8 cellular contexts compared by ENCODE assay signal in genomic region chr3:159260049-159260662, GRCh38.
DNase-seq lines count a peak whose midpoint lies in the region; ATAC-seq, FAIRE-seq and TF ChIP-seq lines count a peak whose summit lies in the region.

No MANE protein-coding gene starts in this region.

- H3K9ac ChIP-seq in GM12878 (ENCODE audit: control insufficient read depth, insufficient read depth, low read length), result no peak overlapping the region

- POLR2A ChIA-PET in GM12878 (lab: Charles Lee), result no interaction called here

- CTCF ChIA-PET in GM12878 (lab: Yijun Ruan, JAX), result interaction anchor here (0.6 to 7.5 kb wide), 36 partner anchors 8 to 605 kb away, joined by 3 to 141 read pairs (median 4); no protein-coding TSS in a partner anchor

- intact Hi-C loops in GM12878 (cut with micrococcal nuclease; ENCODE audit: unreplicated experiment), result loop anchor here (1.0 to 10.0 kb wide), 4 partner anchors 130 to 745 kb away; no protein-coding TSS in a partner anchor

- in situ Hi-C loops in GM12878 (cut with MboI), result no loop called here

- H3K27me3 ChIP-seq in GM12878 (replicated peaks in 1 of 2; ENCODE audit: control insufficient read depth in 2 of 2, insufficient read depth in 2 of 2, low read length in 1 of 2), result no peaks in the 10 kb centered on the region; a peak in 1 of 4 replicates

- no peaks in the 10 kb centered on the region for H3K9me3 ChIP-seq in GM12878 (replicated peaks; ENCODE audit: control insufficient read depth, insufficient read depth, low read length)

- peak; percentile 61 for TF ChIP-seq CTCF in GM12873 (IDR thresholded peaks at IDR 0.05; ENCODE audit: insufficient read depth, low read depth, low read length, missing control alignments)
- peak; percentile 50 to 70 (median 59); a peak in 5 of 6 replicates for TF ChIP-seq CTCF in GM12878 (IDR thresholded peaks at IDR 0.05 in 2 of 3, conservative IDR thresholded peaks at IDR 0.05 in 1 of 3; ENCODE audit: control insufficient read depth in 2 of 3, extremely low read depth in 1 of 3, insufficient read depth in 1 of 3, low read depth in 3 of 3, low read length in 3 of 3)

- FAIRE-seq in GM12878 (lab: Jason Lieb, UNC), result peak; percentile 31

- peak; percentile 58 for DNase-seq in AG08395 (ENCODE audit: low spot score)
- DNase-seq in NOMO-1 treated with DMSO at 0.1 percent for 48 hours (lab: John Stamatoyannopoulos, UW; ENCODE audit: unreplicated experiment), result peak; percentile 66
- no peak for DNase-seq in GM12878 (ENCODE audit: low read depth, low spot score)
- peak; percentile 86 for DNase-seq in inferior parietal cortex (ENCODE audit: extremely low spot score)
- DNase-seq in stimulated activated CD4-positive, alpha-beta T cell treated with anti-CD3 and anti-CD28 coated beads, TNF-alpha, amount 100 ng/mL, for 48 hours (ENCODE audit: low read depth in 3 of 3), result peak in 2 of 3 donors; percentile 4 to 12
- DNase-seq in NCI-H187 treated with DMSO at 0.1 percent for 48 hours (lab: John Stamatoyannopoulos, UW), result no peak

- no peaks in the 10 kb centered on the region for H3K79me2 ChIP-seq in GM12878 (ENCODE audit: control insufficient read depth, insufficient read depth, low read length)

- H3K36me3 ChIP-seq in GM12878 (ENCODE audit: control insufficient read depth in 2 of 2, insufficient read depth in 2 of 2, low read length in 1 of 2), result no peaks in the 10 kb centered on the region

- no peak overlapping the region for H3K4me2 ChIP-seq in GM12878 (ENCODE audit: control insufficient read depth, insufficient read depth)

- no peak for TF ChIP-seq POLR2A in GM12878 (IDR thresholded peaks at IDR 0.05; ENCODE audit: low read depth, low read length)

- no peaks in the 10 kb centered on the region for H3K4me1 ChIP-seq in GM12878 (ENCODE audit: control insufficient read depth, insufficient read depth, low read length)

- no peak overlapping the region for H2AFZ ChIP-seq in GM12878 (ENCODE audit: control insufficient read depth, low read depth, low read length)

- ATAC-seq in HG03460 (IDR thresholded peaks at IDR 0.05; ENCODE audit: unreplicated experiment) (peak; percentile 66), GM12878 (peak; percentile 79)

- no peak overlapping the region for H3K27ac ChIP-seq in GM12878 (ENCODE audit: control insufficient read depth, insufficient read depth)

- RAD21 ChIA-PET in GM12878 (lab: Charles Lee; ENCODE audit: unreplicated experiment), result interaction anchor here (0.8 to 6.5 kb wide), 8 partner anchors 130 to 477 kb away, joined by 3 to 62 read pairs (median 4); no protein-coding TSS in a partner anchor

- 4% methylated on average over 5 of the region's 5 CpGs for WGBS in GM12878 (ENCODE audit: insufficient coverage, insufficient replicate concordance, low lambda C conversion rate, missing lambda C conversion rate)

- TF ChIP-seq RAD21 in GM12878 (IDR thresholded peaks at IDR 0.05; ENCODE audit: insufficient read depth, low read depth, low read length), result peak; percentile 91

- no peaks in the 10 kb centered on the region; the same call in 1 of the 2 replicates for H4K20me1 ChIP-seq in GM12878 (ENCODE audit: control insufficient read depth, insufficient read depth)

- BruUV-seq in GM12878 (replicated peaks; lab: Mats Ljungman, UMichigan), result no TSS peak

- TF ChIP-seq EP300 in GM12878 (IDR thresholded peaks at IDR 0.05; ENCODE audit: borderline replicate concordance in 1 of 2, control insufficient read depth in 1 of 2, low read depth in 2 of 2, low read length in 2 of 2), result no peak

- SMC1A ChIA-PET in GM12878 (lab: Charles Lee; ENCODE audit: uncharacterized antibody, unreplicated experiment), result interaction anchor here (0.6 to 4.9 kb wide), 12 partner anchors 10 to 465 kb away, joined by 3 to 41 read pairs (median 3); no protein-coding TSS in a partner anchor

- no peak overlapping the region for H3K4me3 ChIP-seq in GM12878

TF ChIP-seq in GM12878, 131 proteins besides CTCF, POLR2A, EP300 and RAD21:
- TF ChIP-seq SMC3 (IDR thresholded peaks at IDR 0.05; ENCODE audit: borderline replicate concordance, low read length), result peak; percentile 79; the same call in 1 of the 2 replicates
- no peak for TF ChIP-seq ZNF592 (IDR thresholded peaks at IDR 0.05)

Comparison
In these comparisons a context has a peak if more than half of its experiments do, and no peak if none do; other contexts are left out.
1. DNase-seq: peak in AG08395 (single experiment), NOMO-1 treated with DMSO at 0.1 percent for 48 hours (single experiment), inferior parietal cortex (single experiment) and stimulated activated CD4-positive, alpha-beta T cell treated with anti-CD3 and anti-CD28 coated beads, TNF-alpha, amount 100 ng/mL, for 48 hours (2 of 3); none in GM12878 (single experiment) and NCI-H187 treated with DMSO at 0.1 percent for 48 hours (single experiment).